ENCODE assay signal across 10 cellular contexts in genomic region chr19:11324748-11325389, GRCh38. TPM values are rescaled to one million over a fixed set of nuclear protein-coding genes. Genes with fewer than 3 reads are reported as not detected.
DNase-seq lines count a peak whose midpoint lies in the region; ATAC-seq and TF ChIP-seq lines count a peak whose summit lies in the region.
"Had no signal": no experiment of that assay in that cellular context is flagged by ENCODE, and none has a peak within 500 bp of the region (broad histone marks: within the 10 kb centered on the region; RNA-seq: fewer than 3 reads in every experiment).

No MANE protein-coding gene starts in this region.

- no peak for TF ChIP-seq EP300 in upper lobe of left lung (IDR thresholded peaks at IDR 0.05)

- no peaks in the 10 kb centered on the region for H3K9me3 ChIP-seq in breast epithelium
- no peaks in the 10 kb centered on the region for H3K9me3 ChIP-seq in mucosa of rectum (ENCODE audit: control insufficient read depth in 2 of 2, low read length in 2 of 2)
- H3K9me3 ChIP-seq in upper lobe of left lung, result no peaks in the 10 kb centered on the region

- H3K27me3 Mint-ChIP-seq in activated naive CD4-positive, alpha-beta T cell treated with anti-CD3 and anti-CD28 coated beads, Interleukin-2, amount 10 ng/mL, durations not matched to agents 7 days and 5 days, result peaks cover 16% of the 10 kb centered on the region
- H3K27me3 Mint-ChIP-seq: progenitor cell of endocrine pancreas had no signal

- H3K9me3 Mint-ChIP-seq in activated naive CD4-positive, alpha-beta T cell treated with anti-CD3 and anti-CD28 coated beads, Interleukin-2, amount 10 ng/mL, durations not matched to agents 7 days and 5 days, result no peaks in the 10 kb centered on the region

- peak overlapping the region; percentile 90 for H3K27ac Mint-ChIP-seq in activated naive CD4-positive, alpha-beta T cell treated with anti-CD3 and anti-CD28 coated beads, Interleukin-2, amount 10 ng/mL, durations not matched to agents 7 days and 5 days
- H3K27ac Mint-ChIP-seq: progenitor cell of endocrine pancreas had no signal

- DNase-seq in activated naive CD4-positive, alpha-beta T cell treated with anti-CD3 and anti-CD28 coated beads, Interleukin-2, amount 10 ng/mL, durations not matched to agents 7 days and 5 days, result no peak
- DNase-seq in activated naive CD4-positive, alpha-beta T cell (lab: John Stamatoyannopoulos, UW), result no peak
- DNase-seq in breast epithelium (ENCODE audit: low spot score in 2 of 2) (no peak), upper lobe of left lung (peak in 1 of 2 donors; percentile 49), dedifferentiated amniotic fluid mesenchymal stem cell (ENCODE audit: extremely low spot score) (no peak), GM10266 (ENCODE audit: extremely low spot score) (no peak), globus pallidus (ENCODE audit: low spot score) (no peak)
- DNase-seq: NCI-H1930 had no signal

- H3K36me3 Mint-ChIP-seq in activated naive CD4-positive, alpha-beta T cell treated with anti-CD3 and anti-CD28 coated beads, Interleukin-2, amount 10 ng/mL, durations not matched to agents 7 days and 5 days, result peaks cover 4% of the 10 kb centered on the region

- WGBS in upper lobe of left lung, 2 donors, result 71 to 72% methylated on average over 7 to 17 of the region's 17 CpGs

- H3K4me3 ChIP-seq in breast epithelium (peak overlapping the region in 1 of 3 donors; percentile 19), mucosa of rectum (ENCODE audit: low read length in 2 of 2) (no peak overlapping the region), upper lobe of left lung (no peak overlapping the region)

- TF ChIP-seq POLR2A in breast epithelium (IDR thresholded peaks at IDR 0.05), result no peak
- TF ChIP-seq POLR2A in upper lobe of left lung (IDR thresholded peaks at IDR 0.05), result no peak

- intact Hi-C loops in breast epithelium (cut with DNase I; ENCODE audit: low total_unique reads), result no loop called here

- H3K36me3 ChIP-seq in breast epithelium (no peaks in the 10 kb centered on the region), mucosa of rectum (ENCODE audit: control insufficient read depth in 2 of 2, insufficient read depth in 2 of 2, low read length in 2 of 2) (peaks cover 3 to 4% of the 10 kb centered on the region in 2 donors), upper lobe of left lung (peaks cover 0 to 48% (median 27%) of the 10 kb centered on the region in 4 donors)

- H3K9ac ChIP-seq in mucosa of rectum (ENCODE audit: low read depth in 1 of 2, low read length in 2 of 2), result no peak overlapping the region

- no peak for TF ChIP-seq CTCF in breast epithelium (IDR thresholded peaks at IDR 0.05)
- TF ChIP-seq CTCF in upper lobe of left lung (IDR thresholded peaks at IDR 0.05), result no peak
- no peak for TF ChIP-seq CTCF in GM10266 (IDR thresholded peaks at IDR 0.05; ENCODE audit: control insufficient read depth, insufficient read depth, low read depth, missing control alignments)

- H3K27ac ChIP-seq in breast epithelium (peak overlapping the region; percentile 74 to 85), mucosa of rectum (ENCODE audit: low read depth in 2 of 2, low read length in 2 of 2) (peak overlapping the region; percentile 40 to 59), upper lobe of left lung (peak overlapping the region; percentile 62 to 91 (median 82))

- CTCF ChIA-PET in activated naive CD4-positive, alpha-beta T cell treated with anti-CD3 and anti-CD28 coated beads, Interleukin-2, amount 10 ng/mL, durations not matched to agents 7 days and 5 days (lab: Charles Lee), result interaction anchor here (1.7 kb wide), 2 partner anchors 8 to 56 kb away, joined by 5 to 7 read pairs; no protein-coding TSS in a partner anchor

- H3K4me1 Mint-ChIP-seq in activated naive CD4-positive, alpha-beta T cell treated with anti-CD3 and anti-CD28 coated beads, Interleukin-2, amount 10 ng/mL, durations not matched to agents 7 days and 5 days, result peaks cover 31% of the 10 kb centered on the region

- no peak overlapping the region for H3K4me3 Mint-ChIP-seq in activated naive CD4-positive, alpha-beta T cell treated with anti-CD3 and anti-CD28 coated beads, Interleukin-2, amount 10 ng/mL, durations not matched to agents 7 days and 5 days

- H3K27me3 ChIP-seq in breast epithelium (no peaks in the 10 kb centered on the region), mucosa of rectum (ENCODE audit: control insufficient read depth in 2 of 2, insufficient read depth in 2 of 2, low read length in 2 of 2) (no peaks in the 10 kb centered on the region), upper lobe of left lung (no peaks in the 10 kb centered on the region)

- peak in 1 of 2 donors; percentile 2 for ATAC-seq in upper lobe of left lung (ENCODE audit: low FRiP score in 2 of 2)

- H3K4me1 ChIP-seq in breast epithelium (peaks cover 15 to 21% of the 10 kb centered on the region in 2 donors), mucosa of rectum (ENCODE audit: control insufficient read depth in 2 of 2, insufficient read depth in 2 of 2, low read length in 2 of 2) (peaks cover 13 to 15% of the 10 kb centered on the region in 2 donors), upper lobe of left lung (peaks cover 25 to 43% (median 42%) of the 10 kb centered on the region in 4 donors)

RNA-seq across cellular contexts. Expression of gene RAB3D, which starts 14.6 kb away (rescaled TPM):
- total RNA-seq in breast epithelium (10 to 100 TPM; 17.9 to 23.7 (median 22.6) TPM), upper lobe of left lung (10 to 100 TPM; 22.6 to 59.2 (median 30.7) TPM)

RNA-seq across cellular contexts. Expression of gene TMEM205, which starts 21.2 kb away (rescaled TPM):
- total RNA-seq in breast epithelium (100 to 1,000 TPM; 216 to 286 (median 243) TPM), upper lobe of left lung (100 to 1,000 TPM in 3 of 6 donors, 10 to 100 TPM in 3; 85.9 to 260 (median 132) TPM)

RNA-seq across cellular contexts. Expression of gene CCDC159, which starts 21.4 kb away (rescaled TPM):
- total RNA-seq in breast epithelium (10 to 100 TPM in 2 of 3 donors, 1 to 10 TPM in 1; 8.6 to 30.2 (median 25.5) TPM), upper lobe of left lung (100 to 1,000 TPM in 1 of 6 donors, 10 to 100 TPM in 5; 17.5 to 176 (median 33.3) TPM)

RNA-seq across cellular contexts. Expression of gene TSPAN16, which starts 28.9 kb away (rescaled TPM):
- total RNA-seq in breast epithelium (not detected), upper lobe of left lung (not detected)
- total RNA-seq: progenitor cell of endocrine pancreas had no signal

RNA-seq across cellular contexts. Expression of gene PLPPR2, which starts 30.4 kb away (rescaled TPM):
- total RNA-seq in breast epithelium (10 to 100 TPM in 2 of 3 donors, 1 to 10 TPM in 1; 7.7 to 19.0 (median 11.3) TPM), upper lobe of left lung (10 to 100 TPM; 10.8 to 53.8 (median 26.0) TPM)
